30 cellular contexts compared by ENCODE assay signal in genomic region chr5:72959257-72959656, GRCh38.
"Had no signal": no experiment of that assay in that cellular context is flagged by ENCODE, and none has a peak within 500 bp of the region (broad histone marks: within the 10 kb centered on the region; RNA-seq: fewer than 3 reads in every experiment).

No MANE protein-coding gene starts in this region.

- H3K9me3 Mint-ChIP-seq: activated CD4-positive, alpha-beta memory T cell treated with anti-CD3 and anti-CD28 coated beads, Interleukin-2, amount 10 ng/mL, durations not matched to agents 7 days and 5 days; activated CD4-positive, alpha-beta T cell treated with anti-CD3 and anti-CD28 coated beads, Interleukin-2, amount 10 ng/mL, durations not matched to agents 7 days and 5 days; activated naive CD4-positive, alpha-beta T cell treated with anti-CD3 and anti-CD28 coated beads, Interleukin-2, amount 10 ng/mL, durations not matched to agents 7 days and 5 days; activated naive CD8-positive, alpha-beta T cell treated with anti-CD3 and anti-CD28 coated beads, Interleukin-2, amount 10 ng/mL, durations not matched to agents 7 days and 5 days; activated T-cell treated with anti-CD3 and anti-CD28 coated beads, Interleukin-2, amount 50 U/mL, for 24 hours; activated T-cell treated with anti-CD3 and anti-CD28 coated beads, Interleukin-2, amount 50 U/mL, for 72 hours; dendritic cell treated with granulocyte-macrophage colony-stimulating factor and Interleukin-4, amounts not matched to agents 40 ng/mL and 50 ng/mL, for 4 days; effector memory CD8-positive, alpha-beta T cell had no signal

- DNase-seq: activated CD4-positive, alpha-beta memory T cell treated with anti-CD3 and anti-CD28 coated beads, Interleukin-2, amount 10 ng/mL, durations not matched to agents 7 days and 5 days; activated CD4-positive, alpha-beta T cell treated with anti-CD3 and anti-CD28 coated beads for 1 hour; activated CD4-positive, alpha-beta T cell treated with anti-CD3 and anti-CD28 coated beads for 4 hours; activated CD4-positive, alpha-beta T cell treated with anti-CD3 and anti-CD28 coated beads, Interleukin-2, amount 10 ng/mL, durations not matched to agents 7 days and 5 days; activated CD4-positive, alpha-beta T cell treated with anti-CD3 and anti-CD28 coated beads, Interleukin-2, amount 50 U/mL, for 4 hours; activated CD8-positive, alpha-beta memory T cell treated with anti-CD3 and anti-CD28 coated beads, Interleukin-2, amount 50 U/mL, for 48 hours; activated gamma-delta T cell; activated naive CD4-positive, alpha-beta T cell; activated naive CD4-positive, alpha-beta T cell treated with anti-CD3 and anti-CD28 coated beads, Interleukin-2, amount 10 ng/mL, durations not matched to agents 7 days and 5 days; activated naive CD8-positive, alpha-beta T cell treated with anti-CD3 and anti-CD28 coated beads, Interleukin-2, amount 10 ng/mL, durations not matched to agents 7 days and 5 days; activated T-cell treated with anti-CD3 and anti-CD28 coated beads for 4 hours; activated T-cell treated with anti-CD3 and anti-CD28 coated beads, Interleukin-2, amount 50 U/mL, for 24 hours; activated T-cell treated with anti-CD3 and anti-CD28 coated beads, Interleukin-2, amount 50 U/mL, for 72 hours; central memory CD4-positive, alpha-beta T cell; cerebellar nuclear complex; colonic mucosa; dorsolateral prefrontal cortex; effector CD4-positive, alpha-beta T cell; effector memory CD8-positive, alpha-beta T cell; erythroblast; foreskin melanocyte; T-helper 2 cell had no signal

- H3K36me3 ChIP-seq: ascending aorta, breast epithelium, cardiac muscle cell, colonic mucosa, gastroesophageal sphincter had no signal

- H3K4me3 ChIP-seq: ascending aorta, breast epithelium, cardiac muscle cell, colonic mucosa, esophagus muscularis mucosa, gastroesophageal sphincter had no signal

- H3K27ac ChIP-seq: ascending aorta, breast epithelium, cardiac muscle cell, colonic mucosa, dorsolateral prefrontal cortex, esophagus muscularis mucosa, gastroesophageal sphincter had no signal

- H3K9me3 ChIP-seq: ascending aorta, breast epithelium, colonic mucosa, esophagus muscularis mucosa, gastroesophageal sphincter had no signal

- H3K27ac Mint-ChIP-seq: activated CD4-positive, alpha-beta memory T cell treated with anti-CD3 and anti-CD28 coated beads, Interleukin-2, amount 10 ng/mL, durations not matched to agents 7 days and 5 days; activated CD4-positive, alpha-beta T cell treated with anti-CD3 and anti-CD28 coated beads, Interleukin-2, amount 10 ng/mL, durations not matched to agents 7 days and 5 days; activated naive CD4-positive, alpha-beta T cell treated with anti-CD3 and anti-CD28 coated beads, Interleukin-2, amount 10 ng/mL, durations not matched to agents 7 days and 5 days; activated naive CD4-positive, alpha-beta T cell treated with anti-CD3 and anti-CD28 coated beads, Interleukin-2, amount 50 U/mL, for 72 hours; activated naive CD8-positive, alpha-beta T cell treated with anti-CD3 and anti-CD28 coated beads, Interleukin-2, amount 10 ng/mL, durations not matched to agents 7 days and 5 days; activated T-cell treated with anti-CD3 and anti-CD28 coated beads, Interleukin-2, amount 50 U/mL, for 24 hours; activated T-cell treated with anti-CD3 and anti-CD28 coated beads, Interleukin-2, amount 50 U/mL, for 72 hours; brain; dendritic cell treated with granulocyte-macrophage colony-stimulating factor and Interleukin-4, amounts not matched to agents 40 ng/mL and 50 ng/mL, for 4 days; effector memory CD8-positive, alpha-beta T cell had no signal

- H3K27me3 ChIP-seq: ascending aorta, breast epithelium, cardiac muscle cell, colonic mucosa, dorsolateral prefrontal cortex, esophagus muscularis mucosa, gastroesophageal sphincter had no signal

- ATAC-seq: activated naive CD4-positive, alpha-beta T cell treated with anti-CD3 and anti-CD28 coated beads, Interleukin-2, amount 50 U/mL, for 72 hours; activated T-cell treated with anti-CD3 and anti-CD28 coated beads, Interleukin-2, amount 50 U/mL, for 72 hours; effector memory CD8-positive, alpha-beta T cell; gastroesophageal sphincter had no signal

- H3K27me3 Mint-ChIP-seq: dendritic cell treated with granulocyte-macrophage colony-stimulating factor and Interleukin-4, amounts not matched to agents 40 ng/mL and 50 ng/mL, for 4 days had no signal

- H3K36me3 Mint-ChIP-seq: activated naive CD4-positive, alpha-beta T cell treated with anti-CD3 and anti-CD28 coated beads, Interleukin-2, amount 10 ng/mL, durations not matched to agents 7 days and 5 days had no signal

- H3K4me3 Mint-ChIP-seq: activated CD4-positive, alpha-beta memory T cell treated with anti-CD3 and anti-CD28 coated beads, Interleukin-2, amount 10 ng/mL, durations not matched to agents 7 days and 5 days; activated CD4-positive, alpha-beta T cell treated with anti-CD3 and anti-CD28 coated beads, Interleukin-2, amount 10 ng/mL, durations not matched to agents 7 days and 5 days; activated naive CD4-positive, alpha-beta T cell treated with anti-CD3 and anti-CD28 coated beads, Interleukin-2, amount 10 ng/mL, durations not matched to agents 7 days and 5 days; activated naive CD8-positive, alpha-beta T cell treated with anti-CD3 and anti-CD28 coated beads, Interleukin-2, amount 10 ng/mL, durations not matched to agents 7 days and 5 days; activated T-cell treated with anti-CD3 and anti-CD28 coated beads, Interleukin-2, amount 50 U/mL, for 24 hours; activated T-cell treated with anti-CD3 and anti-CD28 coated beads, Interleukin-2, amount 50 U/mL, for 72 hours; dendritic cell treated with granulocyte-macrophage colony-stimulating factor and Interleukin-4, amounts not matched to agents 40 ng/mL and 50 ng/mL, for 4 days; effector memory CD8-positive, alpha-beta T cell had no signal

- H3K4me1 ChIP-seq: breast epithelium, colonic mucosa had no signal
